ENCODE assay signal across 2 cellular contexts in genomic region chr4:67668315-67668714, GRCh38.
TF ChIP-seq lines count a peak whose summit lies in the region.

No MANE protein-coding gene starts in this region.

TF ChIP-seq in A549, 52 proteins besides CTCF, POLR2A, EP300 and RAD21:
- TF ChIP-seq MAFK (IDR thresholded peaks at IDR 0.05; ENCODE audit: partially characterized antibody) (peak; percentile 46), HOXB5 (CRISPR knock-in tag; IDR thresholded peaks at IDR 0.05) (no peak)

TF ChIP-seq in K562, 482 proteins besides CTCF, POLR2A, EP300 and RAD21:
- no peak for TF ChIP-seq HIVEP1 (CRISPR knock-in tag; IDR thresholded peaks at IDR 0.05)
- TF ChIP-seq MAFF (IDR thresholded peaks at IDR 0.05; ENCODE audit: low read length), result peak; percentile 56; the same call in 1 of the 2 replicates
- TF ChIP-seq ZNF316 (IDR thresholded peaks at IDR 0.05), result peak; percentile 80
- no peak for TF ChIP-seq RAD51 (IDR thresholded peaks at IDR 0.05; ENCODE audit: borderline replicate concordance, low read depth)
- TF ChIP-seq C11orf30 (IDR thresholded peaks at IDR 0.05; ENCODE audit: low read depth), result peak; percentile 65
- TF ChIP-seq MAFK (IDR thresholded peaks at IDR 0.05; ENCODE audit: low read length), result peak; percentile 20; the same call in 1 of the 2 replicates
- peak; percentile 41 for TF ChIP-seq MAFG (tag; conservative IDR thresholded peaks at IDR 0.05)
